Comparison of ENCODE assay signal across 1 cellular context in genomic region chr5:111775224-111775623, GRCh38.
TF ChIP-seq lines count a peak whose summit lies in the region.

No MANE protein-coding gene starts in this region.

TF ChIP-seq in SK-N-SH treated with all-trans-retinoic acid at 6 μM for 48 hours, 23 proteins besides CTCF, POLR2A, EP300 and RAD21 (continued from another document):
- TF ChIP-seq POU6F1 (CRISPR knock-in tag; IDR thresholded peaks at IDR 0.05; ENCODE audit: borderline replicate concordance, low read depth): no peak
- TF ChIP-seq RARB (CRISPR knock-in tag; IDR thresholded peaks at IDR 0.05): no peak
- TF ChIP-seq CSRNP3 (CRISPR knock-in tag; IDR thresholded peaks at IDR 0.05): no peak
